ENCODE assay signal across 6 cellular contexts in genomic region chr18:47030887-47031286, GRCh38. TPM values are rescaled to one million over a fixed set of nuclear protein-coding genes. Genes with fewer than 3 reads are reported as not detected.
"Had no signal": no experiment of that assay in that cellular context is flagged by ENCODE, and none has a peak within 500 bp of the region (broad histone marks: within the 10 kb centered on the region; RNA-seq: fewer than 3 reads in every experiment).

No MANE protein-coding gene starts in this region.

RNA-seq across cellular contexts. Expression of gene ELOA2, which starts 4.5 kb away (rescaled TPM):
- total RNA-seq: GM23248, H1, H4, H7, H9, HFFc6 had no signal
- polyA plus RNA-seq: GM23248, H1 had no signal
